1 cellular context compared by ENCODE assay signal in genomic region chr5:93800988-93801811, GRCh38.
A peak's percentile ranks its signal among the peaks of the same experiment; 100 is the strongest.
TF ChIP-seq lines count a peak whose summit lies in the region.

No MANE protein-coding gene starts in this region.

TF ChIP-seq in H1, 55 proteins besides CTCF, POLR2A, EP300 and RAD21:
- TF ChIP-seq CHD7 (IDR thresholded peaks at IDR 0.05; ENCODE audit: insufficient replicate concordance, low read length) (peak; percentile 33), SRF (IDR thresholded peaks at IDR 0.05; ENCODE audit: low read depth, low read length) (no peak)
TF ChIP-seq in H1: peak in this region for 1.
